Comparison of ENCODE assay signal across 16 cellular contexts in genomic region chr7:118040562-118040961, GRCh38.
DNase-seq lines count a peak whose midpoint lies in the region; ATAC-seq and TF ChIP-seq lines count a peak whose summit lies in the region.
"Had no signal": no experiment of that assay in that cellular context is flagged by ENCODE, and none has a peak within 500 bp of the region (broad histone marks: within the 10 kb centered on the region; RNA-seq: fewer than 3 reads in every experiment).

No MANE protein-coding gene starts in this region.

- H3K4me3 ChIP-seq in ovary = no peak overlapping the region
- H3K4me3 ChIP-seq: lung, vagina had no signal

- intact Hi-C loops in ovary (cut with DNase I) = no loop called here

- TF ChIP-seq POLR2A in ovary (IDR thresholded peaks at IDR 0.05) = no peak

- H3K27me3 Mint-ChIP-seq in nephron progenitor cell (ENCODE audit: low read depth, poor library complexity) (peaks cover 10% of the 10 kb centered on the region), mesothelial cell of epicardium (ENCODE audit: low read depth) (no peaks in the 10 kb centered on the region)

- no peak overlapping the region for H3K27ac ChIP-seq in ovary
- H3K27ac ChIP-seq: vagina had no signal

- H3K36me3 Mint-ChIP-seq in nephron progenitor cell (ENCODE audit: low read depth) (no peaks in the 10 kb centered on the region), mesothelial cell of epicardium (no peaks in the 10 kb centered on the region)

- no peaks in the 10 kb centered on the region for H3K27me3 ChIP-seq in ovary
- H3K27me3 ChIP-seq: vagina had no signal

- H3K4me1 ChIP-seq in ovary (ENCODE audit: insufficient read depth) = no peaks in the 10 kb centered on the region
- H3K4me1 ChIP-seq: vagina had no signal

- H3K4me1 Mint-ChIP-seq in nephron progenitor cell (peaks cover 5% of the 10 kb centered on the region), mesothelial cell of epicardium (peaks cover 20% of the 10 kb centered on the region)

- TF ChIP-seq CTCF in nephron progenitor cell (IDR thresholded peaks at IDR 0.05) (no peak), ovary (IDR thresholded peaks at IDR 0.05) (no peak), mesothelial cell of epicardium (IDR thresholded peaks at IDR 0.05; ENCODE audit: unreplicated experiment) (no peak)

- H3K9me3 ChIP-seq in ovary = no peaks in the 10 kb centered on the region
- H3K9me3 ChIP-seq: vagina had no signal

- no peak overlapping the region for H3K27ac Mint-ChIP-seq in nephron progenitor cell
- no peak overlapping the region for H3K27ac Mint-ChIP-seq in mesothelial cell of epicardium

- 84 to 90% (median 86%) methylated on average over 2 of the region's 2 CpGs for WGBS in ovary, 3 donors

- ATAC-seq in GM18520 (IDR thresholded peaks at IDR 0.05; ENCODE audit: unreplicated experiment) = peak; percentile 46
- peak; percentile 72 for ATAC-seq in GM21367 (IDR thresholded peaks at IDR 0.05; ENCODE audit: unreplicated experiment)
- ATAC-seq in HG02943 (IDR thresholded peaks at IDR 0.05; ENCODE audit: low read depth, unreplicated experiment) = peak; percentile 66
- ATAC-seq in HG03575 (IDR thresholded peaks at IDR 0.05; ENCODE audit: extremely low read depth, insufficient number of reproducible peaks, low FRiP score, unreplicated experiment) = peak; percentile 72
- ATAC-seq: HepG2 had no signal

- DNase-seq in midbrain (lab: John Stamatoyannopoulos, UW) (no peak), nephron progenitor cell (no peak), ovary (no peak), mesothelial cell of epicardium (ENCODE audit: low spot score in 2 of 2, unreplicated experiment in 2 of 2) (no peak)
- DNase-seq: activated CD4-positive, alpha-beta T cell treated with anti-CD3 and anti-CD28 coated beads, Interleukin-2, amount 50 U/mL, for 4 hours; activated naive CD4-positive, alpha-beta T cell treated with Interleukin-2 at 50 U/mL for 16 hours; hypothalamus; NCI-H1417 treated with DMSO at 0.1 percent for 48 hours; NK-92 treated with Interleukin-12 subunit alpha and Interleukin-12 subunit beta, amount 100 ng/mL, for 24 hours had no signal

- H3K36me3 ChIP-seq in ovary = no peaks in the 10 kb centered on the region
- H3K36me3 ChIP-seq: vagina had no signal

- H3K9me3 Mint-ChIP-seq in nephron progenitor cell (no peaks in the 10 kb centered on the region), mesothelial cell of epicardium (no peaks in the 10 kb centered on the region)

- H3K4me3 Mint-ChIP-seq in nephron progenitor cell (no peak overlapping the region), mesothelial cell of epicardium (no peak overlapping the region)

- TF ChIP-seq EP300 in ovary (IDR thresholded peaks at IDR 0.05) = no peak
